ENCODE assay signal across 29 cellular contexts in genomic region chr2:134619250-134619649, GRCh38.
"Had no signal": no experiment of that assay in that cellular context is flagged by ENCODE, and none has a peak within 500 bp of the region (broad histone marks: within the 10 kb centered on the region; RNA-seq: fewer than 3 reads in every experiment).

No MANE protein-coding gene starts in this region.

- H3K27me3 Mint-ChIP-seq: dendritic cell treated with granulocyte-macrophage colony-stimulating factor and Interleukin-4, amounts not matched to agents 40 ng/mL and 50 ng/mL, for 4 days; effector memory CD8-positive, alpha-beta T cell had no signal

- FAIRE-seq: colon, endometrium, endothelial cell of umbilical vein, frontal cortex had no signal

- DNase-seq: colonic mucosa; cortex of kidney; dermis blood vessel endothelial cell; dorsolateral prefrontal cortex; effector CD4-positive, alpha-beta T cell; effector CD8-positive, alpha-beta T cell; effector memory CD4-positive, alpha-beta T cell; effector memory CD8-positive, alpha-beta T cell; endodermal cell; erythroblast; esophagus squamous epithelium; foreskin fibroblast; foreskin keratinocyte; foreskin melanocyte; gastrocnemius medialis; glutamatergic neuron; head of caudate nucleus; heart left ventricle; heart right ventricle had no signal

- H3K27me3 ChIP-seq: colonic mucosa, dorsolateral prefrontal cortex, esophagus muscularis mucosa, esophagus squamous epithelium, foreskin keratinocyte, gastrocnemius medialis, gastroesophageal sphincter, heart left ventricle, heart right ventricle had no signal

- H3K9me3 ChIP-seq: colonic mucosa, gastrocnemius medialis had no signal

- H3K27ac ChIP-seq: colonic mucosa, coronary artery, dorsolateral prefrontal cortex, epithelial cell of prostate, esophagus muscularis mucosa, esophagus squamous epithelium, foreskin keratinocyte, gastrocnemius medialis, gastroesophageal sphincter, heart left ventricle, heart right ventricle had no signal

- H3K4me1 ChIP-seq: colonic mucosa, esophagus muscularis mucosa, esophagus squamous epithelium, foreskin keratinocyte, gastrocnemius medialis, gastroesophageal sphincter, heart left ventricle, heart right ventricle had no signal

- H3K27ac Mint-ChIP-seq: dendritic cell treated with granulocyte-macrophage colony-stimulating factor and Interleukin-4, amounts not matched to agents 40 ng/mL and 50 ng/mL, for 4 days; endodermal cell had no signal

- H3K4me3 Mint-ChIP-seq: dendritic cell treated with granulocyte-macrophage colony-stimulating factor and Interleukin-4, amounts not matched to agents 40 ng/mL and 50 ng/mL, for 4 days; effector memory CD8-positive, alpha-beta T cell; endodermal cell had no signal

- H3K4me1 Mint-ChIP-seq: endodermal cell had no signal

- ATAC-seq: effector memory CD8-positive, alpha-beta T cell; esophagus mucosa; foreskin keratinocyte; gastrocnemius medialis; gastroesophageal sphincter; heart left ventricle; heart right ventricle had no signal

- H3K36me3 ChIP-seq: colonic mucosa, esophagus muscularis mucosa, esophagus squamous epithelium, gastrocnemius medialis, gastroesophageal sphincter, heart left ventricle, heart right ventricle had no signal

- H3K4me3 ChIP-seq: colonic mucosa, coronary artery, dorsolateral prefrontal cortex, esophagus muscularis mucosa, esophagus squamous epithelium, gastrocnemius medialis, gastroesophageal sphincter, heart left ventricle, heart right ventricle had no signal
